Comparison of ENCODE assay signal across 8 cellular contexts in the genomic region with DNA sequence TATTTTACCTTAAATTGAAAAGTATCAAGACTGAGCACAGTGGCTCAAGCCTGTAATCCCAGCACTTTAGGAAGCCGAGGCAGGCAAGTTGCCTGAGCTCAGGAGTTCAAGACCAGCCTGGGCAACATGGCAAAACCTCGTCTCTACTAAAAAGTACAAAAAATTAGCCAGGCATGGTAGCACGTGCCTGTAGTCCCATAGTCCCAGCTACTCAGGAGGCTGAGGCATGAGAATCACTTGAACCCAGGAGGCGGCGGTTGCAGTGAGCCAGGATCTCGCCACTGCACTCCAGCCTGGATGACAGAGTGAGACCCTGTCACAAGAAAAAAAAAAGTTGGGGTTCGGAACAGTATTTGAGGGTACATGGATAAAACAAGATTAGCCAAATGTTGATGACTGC. TPM values are rescaled to one million over a fixed set of nuclear protein-coding genes. Genes with fewer than 3 reads are reported as not detected.
A peak's percentile ranks its signal among the peaks of the same experiment; 100 is the strongest.
DNase-seq lines count a peak whose midpoint lies in the region; TF ChIP-seq lines count a peak whose summit lies in the region.
"Not testable (repeated sequence)": the region's sequence is repeated elsewhere in the genome, so short reads cannot be mapped to it uniquely, and the experiment has no call there.
"Had no signal": no experiment of that assay in that cellular context is flagged by ENCODE, and none has a peak within 500 bp of the region (broad histone marks: within the 10 kb centered on the region; RNA-seq: fewer than 3 reads in every experiment).

No MANE protein-coding gene starts in this region.

- 58 to 68% (median 64%) methylated on average over 7 of the region's 7 CpGs for WGBS in adrenal gland, 4 donors
- WGBS in suprapubic skin = 81% methylated on average over 7 of the region's 7 CpGs

- H3K4me3 ChIP-seq in CD8-positive, alpha-beta memory T cell (ENCODE audit: low read length); SJSA1; adrenal gland; fibroblast of lung (replicated peaks in 1 of 4; ENCODE audit: control extremely low read depth in 1 of 4, insufficient read depth in 1 of 4, low read depth in 3 of 4, low read length in 4 of 4); suprapubic skin: not testable (repeated sequence)

- DNase-seq in CD8-positive, alpha-beta memory T cell; SJSA1 (ENCODE audit: low read depth in 1 of 2, low spot score in 2 of 2); fibroblast of lung (ENCODE audit: low read depth in 2 of 2): not testable (repeated sequence)
- DNase-seq in adrenal gland = peak in 1 of 7 donors; percentile 49
- peak; percentile 14 for DNase-seq in mesenteric fat pad (ENCODE audit: low spot score)
- DNase-seq in posterior vena cava (ENCODE audit: low spot score) = peak; percentile 32
- DNase-seq in suprapubic skin (ENCODE audit: low spot score in 2 of 2) = peak; percentile 24 to 29

- TF ChIP-seq CTCF in adrenal gland (IDR thresholded peaks at IDR 0.05); fibroblast of lung (conservative IDR thresholded peaks at IDR 0.05 in 1 of 2, IDR thresholded peaks at IDR 0.05 in 1 of 2; ENCODE audit: low read depth in 1 of 2, low read length in 2 of 2); suprapubic skin (IDR thresholded peaks at IDR 0.05): not testable (repeated sequence)

- H3K9me3 ChIP-seq in CD8-positive, alpha-beta memory T cell (ENCODE audit: low read length); SJSA1 (replicated peaks); adrenal gland (replicated peaks in 1 of 3); fibroblast of lung (ENCODE audit: control insufficient read depth, insufficient read depth, low read depth, low read length); suprapubic skin: not testable (repeated sequence)

- peaks cover 13% of the 10 kb centered on the region for H3K4me1 ChIP-seq in CD8-positive, alpha-beta memory T cell (ENCODE audit: insufficient read depth, low read length)
- peaks cover 63% of the 10 kb centered on the region for H3K4me1 ChIP-seq in SJSA1 (replicated peaks)
- peaks cover 20 to 43% of the 10 kb centered on the region in 2 donors for H3K4me1 ChIP-seq in adrenal gland (replicated peaks in 1 of 2)
- peaks cover 11% of the 10 kb centered on the region for H3K4me1 ChIP-seq in fibroblast of lung (ENCODE audit: control insufficient read depth, extremely low read depth, insufficient read depth, low read length)
- peaks cover 19% of the 10 kb centered on the region for H3K4me1 ChIP-seq in suprapubic skin

- not testable (repeated sequence) for H3K4me2 ChIP-seq in fibroblast of lung (ENCODE audit: extremely low read depth, insufficient read depth, low read length)

- not testable (repeated sequence) for TF ChIP-seq EP300 in suprapubic skin (IDR thresholded peaks at IDR 0.05)

- not testable (repeated sequence) for H4K20me1 ChIP-seq in fibroblast of lung (ENCODE audit: control insufficient read depth, extremely low read depth, insufficient read depth, low read length)

- peak overlapping the region in 1 of 7 donors; percentile 42 for H3K4me3 Mint-ChIP-seq in CD8-positive, alpha-beta memory T cell

- H3K27me3 ChIP-seq in CD8-positive, alpha-beta memory T cell (ENCODE audit: insufficient read depth, low read length, poor library complexity, severe bottlenecking); SJSA1 (replicated peaks); adrenal gland; fibroblast of lung (ENCODE audit: control insufficient read depth, insufficient read depth, low read length); suprapubic skin: not testable (repeated sequence)

- not testable (repeated sequence) for H3K27ac Mint-ChIP-seq in CD8-positive, alpha-beta memory T cell

- not testable (repeated sequence) for H2AFZ ChIP-seq in fibroblast of lung (ENCODE audit: low read length)

- H3K9ac ChIP-seq in fibroblast of lung (ENCODE audit: insufficient read depth, low read length) = not testable (repeated sequence)

- not testable (repeated sequence) for H3K27me3 Mint-ChIP-seq in CD8-positive, alpha-beta memory T cell

- H3K79me2 ChIP-seq in fibroblast of lung (ENCODE audit: control insufficient read depth, insufficient read depth, low read length) = peaks cover 15% of the 10 kb centered on the region

- intact Hi-C loops in adrenal gland (cut with DNase I); posterior vena cava (cut with DNase I): not testable (repeated sequence)

- not testable (repeated sequence) for H3K9me3 Mint-ChIP-seq in CD8-positive, alpha-beta memory T cell

- peak overlapping the region; percentile 38 for H3K27ac ChIP-seq in CD8-positive, alpha-beta memory T cell (ENCODE audit: low read depth, low read length)
- H3K27ac ChIP-seq in SJSA1 = peak overlapping the region; percentile 80
- H3K27ac ChIP-seq in adrenal gland = peak overlapping the region; percentile 64 to 95 (median 72)
- H3K27ac ChIP-seq in fibroblast of lung (ENCODE audit: insufficient read depth, low read length) = peak overlapping the region; percentile 70
- not testable (repeated sequence) for H3K27ac ChIP-seq in suprapubic skin

- H3K36me3 ChIP-seq in CD8-positive, alpha-beta memory T cell (ENCODE audit: insufficient read depth, low read length); adrenal gland (replicated peaks in 1 of 2); fibroblast of lung (ENCODE audit: control insufficient read depth, insufficient read depth, low read length); suprapubic skin: not testable (repeated sequence)
- peaks cover 21% of the 10 kb centered on the region for H3K36me3 ChIP-seq in SJSA1

- peaks cover 0 to 18% (median 3%) of the 10 kb centered on the region in 3 donors for H3K36me3 Mint-ChIP-seq in CD8-positive, alpha-beta memory T cell

- POLR2A ChIA-PET in CD8-positive, alpha-beta memory T cell (lab: Charles Lee) = not testable (repeated sequence)

- TF ChIP-seq POLR2A in adrenal gland (IDR thresholded peaks at IDR 0.05); suprapubic skin (IDR thresholded peaks at IDR 0.05): not testable (repeated sequence)

- H3K4me1 Mint-ChIP-seq in CD8-positive, alpha-beta memory T cell = peaks cover 12 to 18% (median 16%) of the 10 kb centered on the region in 3 donors

- CTCF ChIA-PET in CD8-positive, alpha-beta memory T cell (lab: Charles Lee) = interaction anchor here (2.1 kb wide), 1 partner anchor 12 kb away, joined by 9 read pairs; no protein-coding TSS in a partner anchor

RNA-seq across cellular contexts. Expression of a gene that starts 2.9 kb away (rescaled TPM):
- 10 to 100 TPM; 41.4 to 46.3 TPM for total RNA-seq in CD8-positive, alpha-beta memory T cell
- 50.2 TPM for polyA plus RNA-seq in CD8-positive, alpha-beta memory T cell
- 56.4 and 71.5 TPM in 2 replicates for total RNA-seq in SJSA1 (2014; rRNA removed; shearing (Covaris generic))
- total RNA-seq in adrenal gland (10 to 100 TPM; 29.9 to 64.9 (median 49.7) TPM), fibroblast of lung (18.2 and 18.3 TPM in 2 replicates), mesenteric fat pad (24.8 TPM), posterior vena cava (10 to 100 TPM; 16.7 to 23.9 TPM), suprapubic skin (10 to 100 TPM; 18.2 to 35.6 (median 27.0) TPM)
- polyA plus RNA-seq in adrenal gland (100 to 1,000 TPM in 2 of 3 donors, 1 to 10 TPM in 1; 8.5 to 283 (median 231) TPM), fibroblast of lung (7.0 and 9.8 TPM in 2 replicates)
- polyA plus RNA-seq in fibroblast of lung (2012) = 14.1 and 25.5 TPM in 2 replicates
- polyA minus RNA-seq in fibroblast of lung (ENCODE audit: low replicate concordance) = 1.8 and 6.2 TPM in 2 replicates

RNA-seq across cellular contexts. Expression of a gene that starts 9.6 kb away (rescaled TPM):
- 10 to 100 TPM; 75.9 to 78.8 TPM for total RNA-seq in CD8-positive, alpha-beta memory T cell
- 13.6 TPM for polyA plus RNA-seq in CD8-positive, alpha-beta memory T cell
- total RNA-seq in SJSA1 (2014; rRNA removed; shearing (Covaris generic)) = 18.2 and 25.6 TPM in 2 replicates
- total RNA-seq in adrenal gland = 10 to 100 TPM; 24.8 to 76.8 (median 51.8) TPM
- polyA plus RNA-seq in adrenal gland = 10 to 100 TPM; 36.7 to 54.6 (median 47.9) TPM
- 24.4 and 26.6 TPM in 2 replicates for total RNA-seq in fibroblast of lung
- 11.4 and 17.6 TPM in 2 replicates for polyA plus RNA-seq in fibroblast of lung
- polyA plus RNA-seq in fibroblast of lung (2012) = 22.1 and 32.1 TPM in 2 replicates
- 36.7 and 53.3 TPM in 2 replicates for polyA minus RNA-seq in fibroblast of lung (ENCODE audit: low replicate concordance)
- 25.9 TPM for total RNA-seq in mesenteric fat pad
- total RNA-seq in posterior vena cava = 10 to 100 TPM; 19.8 to 21.8 TPM
- total RNA-seq in suprapubic skin = 10 to 100 TPM; 38.5 to 50.4 (median 39.6) TPM

RNA-seq across cellular contexts. Expression of a gene that starts 10.7 kb away (rescaled TPM):
- 1 to 10 TPM; 4.3 to 5.0 TPM for total RNA-seq in CD8-positive, alpha-beta memory T cell
- 6.5 TPM for polyA plus RNA-seq in CD8-positive, alpha-beta memory T cell
- 1.1 and 1.2 TPM in 2 replicates for total RNA-seq in SJSA1 (2014; rRNA removed; shearing (Covaris generic))
- total RNA-seq in adrenal gland (1 to 10 TPM; 1.0 to 5.8 (median 3.8) TPM), fibroblast of lung (2.8 and 4.1 TPM in 2 replicates), mesenteric fat pad (3.2 TPM), posterior vena cava (1 to 10 TPM; 2.9 to 3.5 TPM), suprapubic skin (1 to 10 TPM; 2.2 to 9.4 (median 4.8) TPM)
- polyA plus RNA-seq in adrenal gland (10 to 100 TPM in 2 of 3 donors, 1 to 10 TPM in 1; 5.0 to 20.2 (median 14.6) TPM), fibroblast of lung (0.64 and 1.1 TPM in 2 replicates)
- 1.5 and 2.4 TPM in 2 replicates for polyA plus RNA-seq in fibroblast of lung (2012)
- polyA minus RNA-seq in fibroblast of lung (ENCODE audit: low replicate concordance) = not detected in 2 replicates

RNA-seq across cellular contexts. Expression of a gene that starts 24.8 kb away (rescaled TPM):
- total RNA-seq in CD8-positive, alpha-beta memory T cell = 1 to 10 TPM in 1 of 2 experiments, under 1 TPM in 1; 1.00 to 1.7 TPM
- 0.56 TPM for polyA plus RNA-seq in CD8-positive, alpha-beta memory T cell
- 0.66 TPM in 1 of 2 replicates, not detected in the other for total RNA-seq in SJSA1 (2014; rRNA removed; shearing (Covaris generic))
- total RNA-seq in adrenal gland (under 1 TPM in 3 of 8 donors, not detected in 5; 0.36 to 0.50 (median 0.48) TPM), fibroblast of lung (under 0.01 and 0.50 TPM in 2 replicates), mesenteric fat pad (0.96 TPM), posterior vena cava (under 1 TPM in 1 of 2 donors, not detected in 1; 0.62 TPM), suprapubic skin (under 1 TPM in 1 of 4 donors, not detected in 3; 0.53 TPM)
- polyA plus RNA-seq in adrenal gland (1 to 10 TPM in 2 of 3 donors, not detected in 1; 1.2 to 2.9 TPM), fibroblast of lung (0.25 and 0.60 TPM in 2 replicates)
- polyA plus RNA-seq in fibroblast of lung (2012) = 0.79 and 0.85 TPM in 2 replicates
- not detected in 2 replicates for polyA minus RNA-seq in fibroblast of lung (ENCODE audit: low replicate concordance)
- total RNA-seq: H9 had no signal

RNA-seq across cellular contexts. Expression of a gene that starts 39.8 kb away (rescaled TPM):
- 10 to 100 TPM; 96.2 to 99.1 TPM for total RNA-seq in CD8-positive, alpha-beta memory T cell
- polyA plus RNA-seq in CD8-positive, alpha-beta memory T cell = 40.5 TPM
- 25.3 and 32.7 TPM in 2 replicates for total RNA-seq in SJSA1 (2014; rRNA removed; shearing (Covaris generic))
- total RNA-seq in adrenal gland (10 to 100 TPM; 41.4 to 96.1 (median 60.7) TPM), fibroblast of lung (15.2 and 21.1 TPM in 2 replicates), mesenteric fat pad (42.4 TPM), posterior vena cava (10 to 100 TPM; 25.3 to 29.1 TPM), suprapubic skin (10 to 100 TPM; 52.7 to 67.2 (median 57.3) TPM)
- polyA plus RNA-seq in adrenal gland (10 to 100 TPM; 11.2 to 80.5 (median 73.6) TPM), fibroblast of lung (13.2 and 15.3 TPM in 2 replicates)
- 25.5 and 29.3 TPM in 2 replicates for polyA plus RNA-seq in fibroblast of lung (2012)
- polyA minus RNA-seq in fibroblast of lung (ENCODE audit: low replicate concordance) = 24.8 and 29.4 TPM in 2 replicates
